ENCODE assay signal across 8 cellular contexts in the genomic region with DNA sequence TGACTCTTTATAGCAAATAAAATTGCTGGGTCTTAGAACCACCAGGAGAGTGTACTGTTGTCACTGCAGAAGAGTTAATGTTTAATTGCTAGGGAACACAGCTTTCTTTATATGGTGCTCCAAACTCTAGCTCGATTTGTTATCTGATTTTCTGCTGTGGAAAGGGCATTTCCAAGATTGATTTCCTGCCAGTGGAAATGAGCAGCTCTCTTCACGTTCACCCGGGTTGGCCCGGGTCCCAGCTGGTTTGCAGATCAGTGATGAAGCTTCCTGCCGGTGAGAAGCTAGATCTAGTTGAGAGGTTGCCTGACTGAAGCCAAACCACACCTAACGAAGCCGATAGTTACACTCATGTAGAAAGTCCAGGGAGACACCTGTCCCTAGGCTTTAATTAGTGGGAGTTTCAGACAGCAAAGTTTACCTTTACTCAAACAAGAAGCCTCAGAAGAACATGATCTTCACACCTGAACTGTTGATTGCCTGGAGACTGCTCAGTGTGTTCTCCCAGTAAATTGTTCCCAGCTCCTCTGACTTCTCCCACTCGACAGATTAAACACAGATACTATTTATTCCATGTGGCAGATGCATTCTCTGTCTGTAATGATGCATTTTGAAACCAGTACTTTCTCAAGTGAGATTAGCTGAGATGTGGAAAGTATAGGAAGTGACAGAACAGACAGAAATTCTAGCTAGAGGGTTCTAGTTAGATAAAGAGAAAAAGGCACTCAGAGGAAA. TPM values are rescaled to one million over a fixed set of nuclear protein-coding genes. Genes with fewer than 3 reads are reported as not detected.
A peak's percentile ranks its signal among the peaks of the same experiment; 100 is the strongest.
DNase-seq lines count a peak whose midpoint lies in the region; ATAC-seq and TF ChIP-seq lines count a peak whose summit lies in the region.

No MANE protein-coding gene starts in this region.

- peaks cover 86% of the 10 kb centered on the region for H3K4me1 Mint-ChIP-seq in activated CD8-positive, alpha-beta T cell treated with anti-CD3 and anti-CD28 coated beads for 36 hours (ENCODE audit: low read depth)

- peak overlapping the region in 2 of 4 donors; percentile 0 to 1 for H3K4me3 ChIP-seq in esophagus squamous epithelium
- H3K4me3 ChIP-seq in retinal pigment epithelial cell (ENCODE audit: low read length) = no peak overlapping the region
- H3K4me3 ChIP-seq in SJCRH30 = no peak overlapping the region

- peaks cover 16% of the 10 kb centered on the region for H3K9me3 Mint-ChIP-seq in activated CD8-positive, alpha-beta T cell treated with anti-CD3 and anti-CD28 coated beads for 36 hours

- no peaks in the 10 kb centered on the region for H3K9me3 ChIP-seq in esophagus squamous epithelium
- H3K9me3 ChIP-seq in SJCRH30 (replicated peaks) = no peaks in the 10 kb centered on the region

- peaks cover 0 to 28% (median 11%) of the 10 kb centered on the region in 3 donors for H3K4me1 ChIP-seq in esophagus squamous epithelium
- peaks cover 10% of the 10 kb centered on the region; the same call in 1 of the 2 replicates for H3K4me1 ChIP-seq in SJCRH30

- POLR2A ChIA-PET in activated CD8-positive, alpha-beta T cell treated with anti-CD3 and anti-CD28 coated beads for 36 hours (lab: Charles Lee) = interaction anchor here (0.7 to 5.1 kb wide), 11 partner anchors 8 to 217 kb away, joined by 3 to 51 read pairs (median 4); partner anchors contain the start of genes MCM3 and PAQR8

- H3K27ac ChIP-seq in esophagus squamous epithelium (peak overlapping the region; percentile 15 to 62 (median 38)), SJCRH30 (no peak overlapping the region)

- H3K36me3 ChIP-seq in esophagus squamous epithelium (no peaks in the 10 kb centered on the region), SJCRH30 (no peaks in the 10 kb centered on the region)

- intact Hi-C loops in Right ventricle myocardium superior (cut with DNase I) = no loop called here
- intact Hi-C loops in Right ventricle myocardium inferior (cut with DNase I) = no loop called here
- intact Hi-C loops in activated CD8-positive, alpha-beta T cell treated with anti-CD3 and anti-CD28 coated beads for 36 hours (cut with micrococcal nuclease) = loop anchor here (1.0 kb wide), 1 partner anchor 93 kb away; no protein-coding TSS in a partner anchor
- intact Hi-C loops in esophagus squamous epithelium (cut with DNase I) = no loop called here

- H3K27me3 ChIP-seq in esophagus squamous epithelium (no peaks in the 10 kb centered on the region), SJCRH30 (no peaks in the 10 kb centered on the region)

- H3K4me3 Mint-ChIP-seq in activated CD8-positive, alpha-beta T cell treated with anti-CD3 and anti-CD28 coated beads for 36 hours = peak overlapping the region; percentile 54

- peak overlapping the region; percentile 93 for H3K27ac Mint-ChIP-seq in activated CD8-positive, alpha-beta T cell treated with anti-CD3 and anti-CD28 coated beads for 36 hours

- peak; percentile 62 for ATAC-seq in Right ventricle myocardium superior (ENCODE audit: poor library complexity)
- no peak for ATAC-seq in Right ventricle myocardium inferior
- peak; percentile 76 for ATAC-seq in HG02759 (IDR thresholded peaks at IDR 0.05; ENCODE audit: unreplicated experiment)
- ATAC-seq in activated CD8-positive, alpha-beta T cell treated with anti-CD3 and anti-CD28 coated beads for 36 hours = peak; percentile 64

- H3K36me3 Mint-ChIP-seq in activated CD8-positive, alpha-beta T cell treated with anti-CD3 and anti-CD28 coated beads for 36 hours (ENCODE audit: low read depth) = peaks cover 20% of the 10 kb centered on the region

- TF ChIP-seq CTCF in activated CD8-positive, alpha-beta T cell treated with anti-CD3 and anti-CD28 coated beads for 36 hours (IDR thresholded peaks at IDR 0.05) = no peak
- TF ChIP-seq CTCF in esophagus squamous epithelium (IDR thresholded peaks at IDR 0.05) (peak in 1 of 6 experiments; percentile 7), retinal pigment epithelial cell (conservative IDR thresholded peaks at IDR 0.05; ENCODE audit: low read depth, low read length) (peak; percentile 2)

- DNase-seq in Right ventricle myocardium superior (peak; percentile 61), Right ventricle myocardium inferior (ENCODE audit: missing footprints) (no peak), NCI-H1105 (lab: John Stamatoyannopoulos, UW) (peak; percentile 75), esophagus squamous epithelium (lab: John Stamatoyannopoulos, UW) (no peak), retinal pigment epithelial cell (ENCODE audit: low read depth) (no peak), SJCRH30 (no peak)
- peak; percentile 77 for DNase-seq in activated CD8-positive, alpha-beta T cell treated with anti-CD3 and anti-CD28 coated beads for 36 hours

- no peak for TF ChIP-seq POLR2A in esophagus squamous epithelium (IDR thresholded peaks at IDR 0.05)

- CTCF ChIA-PET in activated CD8-positive, alpha-beta T cell treated with anti-CD3 and anti-CD28 coated beads for 36 hours (lab: Charles Lee) = interaction anchor here (0.7 to 7.5 kb wide), 11 partner anchors 11 to 150 kb away, joined by 3 to 52 read pairs (median 5); partner anchors contain the start of genes MCM3 and PAQR8

- H3K27me3 Mint-ChIP-seq in activated CD8-positive, alpha-beta T cell treated with anti-CD3 and anti-CD28 coated beads for 36 hours = no peaks in the 10 kb centered on the region

- WGBS in esophagus squamous epithelium, 2 donors = 1 to 5% methylated on average over 5 to 8 of the region's 8 CpGs

RNA-seq across cellular contexts. Expression of gene PAQR8, which starts 27.8 kb away (rescaled TPM):
- total RNA-seq in Right ventricle myocardium superior (2.6 TPM), Right ventricle myocardium inferior (1.9 TPM), esophagus squamous epithelium (10 to 100 TPM in 3 of 4 donors, 1 to 10 TPM in 1; 1.7 to 22.5 (median 11.5) TPM)
- total RNA-seq in activated CD8-positive, alpha-beta T cell treated with anti-CD3 and anti-CD28 coated beads for 36 hours = 10 to 100 TPM; 12.9 to 13.7 TPM
- total RNA-seq in SJCRH30 (2014; rRNA removed; shearing (Covaris generic)) = 3.3 and 3.4 TPM in 2 replicates

RNA-seq across cellular contexts. Expression of gene EFHC1, which starts 30.3 kb away (rescaled TPM):
- total RNA-seq in Right ventricle myocardium superior = 6.4 TPM
- total RNA-seq in Right ventricle myocardium inferior = 4.8 TPM
- total RNA-seq in activated CD8-positive, alpha-beta T cell treated with anti-CD3 and anti-CD28 coated beads for 36 hours = 1 to 10 TPM; 1.9 to 2.1 TPM
- 10 to 100 TPM in 2 of 4 donors, 1 to 10 TPM in 2; 4.0 to 17.5 (median 9.9) TPM for total RNA-seq in esophagus squamous epithelium
- total RNA-seq in SJCRH30 (2014; rRNA removed; shearing (Covaris generic)) = 11.7 and 14.6 TPM in 2 replicates

Comparison
In these comparisons a context has a peak if more than half of its experiments do, and no peak if none do; other contexts are left out.
1. DNase-seq: peak in Right ventricle myocardium superior (single experiment), NCI-H1105 (single experiment) and activated CD8-positive, alpha-beta T cell treated with anti-CD3 and anti-CD28 coated beads for 36 hours (single experiment); none in Right ventricle myocardium inferior (single experiment), esophagus squamous epithelium (single experiment), retinal pigment epithelial cell (single experiment) and SJCRH30 (0 of 2).